In genomic region chr14:90532826-90533525, GRCh38 we compare ENCODE assay signal across 19 cellular contexts.
"Had no signal": no experiment of that assay in that cellular context is flagged by ENCODE, and none has a peak within 500 bp of the region (broad histone marks: within the 10 kb centered on the region; RNA-seq: fewer than 3 reads in every experiment).

No MANE protein-coding gene starts in this region.

- H3K27me3 ChIP-seq: transverse colon had no signal

- H3K4me3 ChIP-seq: transverse colon had no signal

- H3K4me1 Mint-ChIP-seq: activated CD4-positive, alpha-beta T cell treated with anti-CD3 and anti-CD28 coated beads, Interleukin-2, amount 10 ng/mL, durations not matched to agents 7 days and 5 days; activated naive CD4-positive, alpha-beta T cell treated with anti-CD3 and anti-CD28 coated beads, Interleukin-2, amount 10 ng/mL, durations not matched to agents 7 days and 5 days had no signal

- H3K9me3 ChIP-seq: transverse colon had no signal

- H3K27ac ChIP-seq: transverse colon had no signal

- FAIRE-seq: colon, keratinocyte had no signal

- H3K36me3 ChIP-seq: transverse colon had no signal

- H3K27ac Mint-ChIP-seq: activated CD4-positive, alpha-beta T cell treated with anti-CD3 and anti-CD28 coated beads, Interleukin-2, amount 10 ng/mL, durations not matched to agents 7 days and 5 days; activated CD8-positive, alpha-beta T cell treated with anti-CD3 and anti-CD28 coated beads, Interleukin-2, amount 10 ng/mL, durations not matched to agents 7 days and 5 days; activated naive CD4-positive, alpha-beta T cell treated with anti-CD3 and anti-CD28 coated beads, Interleukin-2, amount 10 ng/mL, durations not matched to agents 7 days and 5 days; activated naive CD8-positive, alpha-beta T cell treated with anti-CD3 and anti-CD28 coated beads, Interleukin-2, amount 50 U/mL, for 24 hours; activated T-cell treated with anti-CD3 and anti-CD28 coated beads, Interleukin-2, amount 50 U/mL, for 24 hours had no signal

- H3K9me3 Mint-ChIP-seq: activated naive CD8-positive, alpha-beta T cell treated with anti-CD3 and anti-CD28 coated beads, Interleukin-2, amount 50 U/mL, for 24 hours; activated T-cell treated with anti-CD3 and anti-CD28 coated beads, Interleukin-2, amount 50 U/mL, for 24 hours had no signal

- H3K27me3 Mint-ChIP-seq: activated CD4-positive, alpha-beta T cell treated with anti-CD3 and anti-CD28 coated beads, Interleukin-2, amount 10 ng/mL, durations not matched to agents 7 days and 5 days had no signal

- ATAC-seq: activated CD8-positive, alpha-beta T cell treated with anti-CD3 and anti-CD28 coated beads, Interleukin-2, amount 10 ng/mL, durations not matched to agents 7 days and 5 days; activated naive CD8-positive, alpha-beta T cell treated with anti-CD3 and anti-CD28 coated beads, Interleukin-2, amount 50 U/mL, for 24 hours; naive thymus-derived CD8-positive, alpha-beta T cell; stimulated activated naive CD8-positive, alpha-beta T cell treated with anti-CD3 and anti-CD28 coated beads, Interleukin-15, Interleukin-2, amounts not matched to agents 100 U/mL and 50 U/mL, for 24 hours had no signal

- H3K4me3 Mint-ChIP-seq: activated CD4-positive, alpha-beta T cell treated with anti-CD3 and anti-CD28 coated beads, Interleukin-2, amount 10 ng/mL, durations not matched to agents 7 days and 5 days; activated CD8-positive, alpha-beta T cell treated with anti-CD3 and anti-CD28 coated beads, Interleukin-2, amount 10 ng/mL, durations not matched to agents 7 days and 5 days; activated naive CD4-positive, alpha-beta T cell treated with anti-CD3 and anti-CD28 coated beads, Interleukin-2, amount 10 ng/mL, durations not matched to agents 7 days and 5 days; activated naive CD8-positive, alpha-beta T cell treated with anti-CD3 and anti-CD28 coated beads, Interleukin-2, amount 50 U/mL, for 24 hours; activated T-cell treated with anti-CD3 and anti-CD28 coated beads, Interleukin-2, amount 50 U/mL, for 24 hours; brain; naive thymus-derived CD8-positive, alpha-beta T cell had no signal

- DNase-seq: activated CD4-positive, alpha-beta T cell treated with anti-CD3 and anti-CD28 coated beads, Interleukin-2, amount 10 ng/mL, durations not matched to agents 7 days and 5 days; activated CD4-positive, CD25-positive, alpha-beta regulatory T cell; activated CD8-positive, alpha-beta T cell treated with anti-CD3 and anti-CD28 coated beads, Interleukin-2, amount 10 ng/mL, durations not matched to agents 7 days and 5 days; activated effector memory CD4-positive, alpha-beta T cell treated with Interleukin-2 at 50 U/mL for 16 hours; activated naive CD4-positive, alpha-beta T cell treated with anti-CD3 and anti-CD28 coated beads, Interleukin-2, amount 10 ng/mL, durations not matched to agents 7 days and 5 days; activated naive CD8-positive, alpha-beta T cell treated with anti-CD3 and anti-CD28 coated beads, Interleukin-2, amount 50 U/mL, for 24 hours; activated T-cell treated with anti-CD3 and anti-CD28 coated beads, Interleukin-2, amount 50 U/mL, for 24 hours; anterior cingulate cortex; central memory CD4-positive, alpha-beta T cell; erythroblast; foreskin melanocyte; mesendoderm; stimulated activated naive CD8-positive, alpha-beta T cell treated with anti-CD3 and anti-CD28 coated beads, Interleukin-15, Interleukin-2, amounts not matched to agents 100 U/mL and 50 U/mL, for 24 hours; T1000; transverse colon had no signal

- H3K36me3 Mint-ChIP-seq: activated naive CD4-positive, alpha-beta T cell treated with anti-CD3 and anti-CD28 coated beads, Interleukin-2, amount 10 ng/mL, durations not matched to agents 7 days and 5 days had no signal
